10 cellular contexts compared by ENCODE assay signal in genomic region chr2:105800953-105801635, GRCh38. TPM values are rescaled to one million over a fixed set of nuclear protein-coding genes. Genes with fewer than 3 reads are reported as not detected.
DNase-seq lines count a peak whose midpoint lies in the region; ATAC-seq and TF ChIP-seq lines count a peak whose summit lies in the region.
"Had no signal": no experiment of that assay in that cellular context is flagged by ENCODE, and none has a peak within 500 bp of the region (broad histone marks: within the 10 kb centered on the region; RNA-seq: fewer than 3 reads in every experiment).

No MANE protein-coding gene starts in this region.

- H3K9me3 ChIP-seq in colonic mucosa: no peaks in the 10 kb centered on the region

- no peaks in the 10 kb centered on the region for H3K9me3 Mint-ChIP-seq in activated T-cell treated with anti-CD3 and anti-CD28 coated beads, Interleukin-2, amount 50 U/mL, for 24 hours
- H3K9me3 Mint-ChIP-seq in stimulated activated naive B cell treated with anti-CD40 and anti-IgM and Interleukin-4, amounts not matched to agents 10 μg/mL and 1 μg/mL and 100 μg/mL, for 72 hours: peaks cover 3 to 6% of the 10 kb centered on the region in 2 donors

- peaks cover 68% of the 10 kb centered on the region for H3K36me3 Mint-ChIP-seq in activated T-cell treated with anti-CD3 and anti-CD28 coated beads, Interleukin-2, amount 50 U/mL, for 24 hours (ENCODE audit: low read depth)
- peaks cover 45 to 65% of the 10 kb centered on the region in 2 donors for H3K36me3 Mint-ChIP-seq in stimulated activated naive B cell treated with anti-CD40 and anti-IgM and Interleukin-4, amounts not matched to agents 10 μg/mL and 1 μg/mL and 100 μg/mL, for 72 hours

- H3K27me3 ChIP-seq in colonic mucosa: no peaks in the 10 kb centered on the region

- H3K4me1 ChIP-seq in colonic mucosa: peaks cover 8% of the 10 kb centered on the region

- intact Hi-C loops in colonic mucosa (cut with DNase I): no loop called here

- H3K4me3 ChIP-seq in colonic mucosa: no peak overlapping the region

- H3K9ac ChIP-seq in colonic mucosa (ENCODE audit: low read depth in 2 of 2, low read length in 2 of 2): no peak overlapping the region

- peak overlapping the region; percentile 97 for H3K27ac Mint-ChIP-seq in activated T-cell treated with anti-CD3 and anti-CD28 coated beads, Interleukin-2, amount 50 U/mL, for 24 hours
- peak overlapping the region; percentile 97 for H3K27ac Mint-ChIP-seq in stimulated activated naive B cell treated with anti-CD40 and anti-IgM and Interleukin-4, amounts not matched to agents 10 μg/mL and 1 μg/mL and 100 μg/mL, for 72 hours

- peak; percentile 25 to 40 for ATAC-seq in stimulated activated naive B cell treated with anti-CD40 and anti-IgM and Interleukin-4, amounts not matched to agents 10 μg/mL and 1 μg/mL and 100 μg/mL, for 72 hours (replicated peaks)
- no peak for ATAC-seq in GM21723 (IDR thresholded peaks at IDR 0.05; ENCODE audit: unreplicated experiment)

- no peak for DNase-seq in activated T-cell treated with anti-CD3 and anti-CD28 coated beads, Interleukin-2, amount 50 U/mL, for 24 hours
- no peak for DNase-seq in activated T-cell treated with anti-CD3 and anti-CD28 coated beads, Interleukin-2, amount 50 U/mL, for 48 hours
- DNase-seq in NOMO-1 treated with DMSO at 0.1 percent for 48 hours (lab: John Stamatoyannopoulos, UW; ENCODE audit: unreplicated experiment) (peak; percentile 36), colonic mucosa (no peak), epidermal melanocyte (ENCODE audit: insufficient read length, low spot score) (no peak), HUDEP-2 (lab: John Stamatoyannopoulos, UW; ENCODE audit: unreplicated experiment in 76 of 76) (no peak)
- no peak for DNase-seq in stimulated activated naive B cell treated with anti-CD40 and anti-IgM and Interleukin-4, amounts not matched to agents 10 μg/mL and 1 μg/mL and 100 μg/mL, for 72 hours
- DNase-seq: kidney, NCI-H446 had no signal

- peak overlapping the region; percentile 11 for H3K27ac ChIP-seq in colonic mucosa

- H3K4me3 Mint-ChIP-seq in activated T-cell treated with anti-CD3 and anti-CD28 coated beads, Interleukin-2, amount 50 U/mL, for 24 hours: peak overlapping the region; percentile 48
- peak overlapping the region; percentile 38 to 70 for H3K4me3 Mint-ChIP-seq in stimulated activated naive B cell treated with anti-CD40 and anti-IgM and Interleukin-4, amounts not matched to agents 10 μg/mL and 1 μg/mL and 100 μg/mL, for 72 hours

- peaks cover 97% of the 10 kb centered on the region for H3K4me1 Mint-ChIP-seq in activated T-cell treated with anti-CD3 and anti-CD28 coated beads, Interleukin-2, amount 50 U/mL, for 24 hours (ENCODE audit: low read depth)
- H3K4me1 Mint-ChIP-seq in stimulated activated naive B cell treated with anti-CD40 and anti-IgM and Interleukin-4, amounts not matched to agents 10 μg/mL and 1 μg/mL and 100 μg/mL, for 72 hours: peaks cover 71 to 97% of the 10 kb centered on the region in 2 donors

- no peak for TF ChIP-seq CTCF in colonic mucosa (IDR thresholded peaks at IDR 0.05)

- no peaks in the 10 kb centered on the region for H3K36me3 ChIP-seq in colonic mucosa

- no peaks in the 10 kb centered on the region for H3K27me3 Mint-ChIP-seq in activated T-cell treated with anti-CD3 and anti-CD28 coated beads, Interleukin-2, amount 50 U/mL, for 24 hours
- no peaks in the 10 kb centered on the region for H3K27me3 Mint-ChIP-seq in stimulated activated naive B cell treated with anti-CD40 and anti-IgM and Interleukin-4, amounts not matched to agents 10 μg/mL and 1 μg/mL and 100 μg/mL, for 72 hours

RNA-seq across cellular contexts. Expression of gene NCK2, which starts 56.4 kb away (rescaled TPM):
- 10 to 100 TPM; 51.3 to 67.5 TPM for total RNA-seq in colonic mucosa
